ENCODE assay signal across 9 cellular contexts in genomic region chr19:14494451-14494850, GRCh38. TPM values are rescaled to one million over a fixed set of nuclear protein-coding genes. Genes with fewer than 3 reads are reported as not detected.
DNase-seq lines count a peak whose midpoint lies in the region; ATAC-seq and TF ChIP-seq lines count a peak whose summit lies in the region.
"Had no signal": no experiment of that assay in that cellular context is flagged by ENCODE, and none has a peak within 500 bp of the region (broad histone marks: within the 10 kb centered on the region; RNA-seq: fewer than 3 reads in every experiment).

No MANE protein-coding gene starts in this region.

- H3K27me3 Mint-ChIP-seq in activated naive CD4-positive, alpha-beta T cell treated with anti-CD3 and anti-CD28 coated beads, Interleukin-2, amount 50 U/mL, for 24 hours: no peaks in the 10 kb centered on the region

- no peaks in the 10 kb centered on the region for H3K27me3 ChIP-seq in mammary epithelial cell (ENCODE audit: insufficient read depth, low read length)
- H3K27me3 ChIP-seq in mucosa of rectum (ENCODE audit: control insufficient read depth in 2 of 2, insufficient read depth in 2 of 2, low read length in 2 of 2): no peaks in the 10 kb centered on the region
- no peaks in the 10 kb centered on the region for H3K27me3 ChIP-seq in vagina
- H3K27me3 ChIP-seq in right atrium auricular region: no peaks in the 10 kb centered on the region

- ATAC-seq in HG02642 (IDR thresholded peaks at IDR 0.05; ENCODE audit: poor library complexity, unreplicated experiment) (no peak), left lobe of liver (no peak)

- no peaks in the 10 kb centered on the region for H3K9me3 Mint-ChIP-seq in activated naive CD4-positive, alpha-beta T cell treated with anti-CD3 and anti-CD28 coated beads, Interleukin-2, amount 50 U/mL, for 24 hours

- no peak for TF ChIP-seq POLR2A in vagina (IDR thresholded peaks at IDR 0.05)

- in situ Hi-C loops in mammary epithelial cell (cut with MboI; ENCODE audit: low sequenced_read_pairs in 2 of 2): no loop called here

- peaks cover 30% of the 10 kb centered on the region for H3K4me1 Mint-ChIP-seq in activated naive CD4-positive, alpha-beta T cell treated with anti-CD3 and anti-CD28 coated beads, Interleukin-2, amount 50 U/mL, for 24 hours

- H2AFZ ChIP-seq in mammary epithelial cell (ENCODE audit: low read depth, low read length): no peak overlapping the region

- H3K27ac ChIP-seq in mammary epithelial cell (ENCODE audit: insufficient read depth, low read depth, low read length): peak overlapping the region; percentile 54
- peak overlapping the region; percentile 89 to 92 for H3K27ac ChIP-seq in mucosa of rectum (ENCODE audit: low read depth in 2 of 2, low read length in 2 of 2)
- H3K27ac ChIP-seq in vagina: peak overlapping the region; percentile 77
- no peak overlapping the region for H3K27ac ChIP-seq in right atrium auricular region

- no peak for TF ChIP-seq CTCF in mammary epithelial cell (conservative IDR thresholded peaks at IDR 0.05 in 1 of 2, IDR thresholded peaks at IDR 0.05 in 1 of 2; ENCODE audit: extremely low read depth in 1 of 2, insufficient read depth in 1 of 2, low read depth in 1 of 2, low read length in 2 of 2)
- TF ChIP-seq CTCF in vagina (IDR thresholded peaks at IDR 0.05): no peak
- TF ChIP-seq CTCF in right atrium auricular region (IDR thresholded peaks at IDR 0.05): no peak

- peaks cover 52% of the 10 kb centered on the region for H3K79me2 ChIP-seq in mammary epithelial cell (ENCODE audit: insufficient read depth, low read length)

- H4K20me1 ChIP-seq in mammary epithelial cell (ENCODE audit: insufficient read depth, low read length): no peaks in the 10 kb centered on the region

- H3K4me2 ChIP-seq in mammary epithelial cell (ENCODE audit: insufficient read depth, low read depth, low read length): peak overlapping the region; percentile 81

- peaks cover 4% of the 10 kb centered on the region for H3K36me3 Mint-ChIP-seq in activated naive CD4-positive, alpha-beta T cell treated with anti-CD3 and anti-CD28 coated beads, Interleukin-2, amount 50 U/mL, for 24 hours

- intact Hi-C loops in mammary epithelial cell (cut with micrococcal nuclease) (no loop called here), vagina (cut with DNase I) (no loop called here)

- CTCF ChIA-PET in mammary epithelial cell (lab: Charles Lee; ENCODE audit: low non-redundant PET): no interaction called here

- H3K4me1 ChIP-seq in mammary epithelial cell (ENCODE audit: insufficient read depth, low read length): peaks cover 23% of the 10 kb centered on the region
- H3K4me1 ChIP-seq in mucosa of rectum (ENCODE audit: control insufficient read depth in 2 of 2, insufficient read depth in 2 of 2, low read length in 2 of 2): peaks cover 34 to 43% of the 10 kb centered on the region in 2 donors
- peaks cover 54% of the 10 kb centered on the region for H3K4me1 ChIP-seq in vagina
- peaks cover 0 to 31% of the 10 kb centered on the region in 2 donors for H3K4me1 ChIP-seq in right atrium auricular region

- TSS peak; percentile 18 for BruUV-seq in mammary epithelial cell (replicated peaks; lab: Mats Ljungman, UMichigan)

- dilution Hi-C loops in mammary epithelial cell (cut with HindIII; ENCODE audit: low sequenced_read_pairs): loop anchor here (5.0 kb wide), 1 partner anchor 82 kb away; no protein-coding TSS in a partner anchor

- peak overlapping the region; percentile 68 for H3K4me3 Mint-ChIP-seq in activated naive CD4-positive, alpha-beta T cell treated with anti-CD3 and anti-CD28 coated beads, Interleukin-2, amount 50 U/mL, for 24 hours

- peak overlapping the region; percentile 59 for H3K27ac Mint-ChIP-seq in activated naive CD4-positive, alpha-beta T cell treated with anti-CD3 and anti-CD28 coated beads, Interleukin-2, amount 50 U/mL, for 24 hours

- H3K4me3 ChIP-seq in mammary epithelial cell (replicated peaks in 1 of 3; ENCODE audit: insufficient read depth in 1 of 3, low read depth in 2 of 3, low read length in 3 of 3): peak overlapping the region; percentile 89 to 99 (median 96)
- H3K4me3 ChIP-seq in mucosa of rectum (ENCODE audit: low read length in 2 of 2): peak overlapping the region; percentile 80 to 85
- peak overlapping the region; percentile 87 to 88 for H3K4me3 ChIP-seq in vagina
- peak overlapping the region in 1 of 2 donors; percentile 93 for H3K4me3 ChIP-seq in right atrium auricular region

- WGBS in mammary epithelial cell (ENCODE audit: low coverage, missing lambda C conversion rate): 65% methylated on average over 5 of the region's 5 CpGs

- H3K9ac ChIP-seq in mammary epithelial cell (ENCODE audit: insufficient read depth, low read length): peak overlapping the region; percentile 63
- H3K9ac ChIP-seq in mucosa of rectum (ENCODE audit: low read depth in 1 of 2, low read length in 2 of 2): peak overlapping the region; percentile 24 to 74

- H3K9me3 ChIP-seq in mammary epithelial cell (replicated peaks; ENCODE audit: insufficient read depth, low read length): no peaks in the 10 kb centered on the region
- H3K9me3 ChIP-seq in mucosa of rectum (ENCODE audit: control insufficient read depth in 2 of 2, low read length in 2 of 2): no peaks in the 10 kb centered on the region
- no peaks in the 10 kb centered on the region for H3K9me3 ChIP-seq in vagina
- no peaks in the 10 kb centered on the region for H3K9me3 ChIP-seq in right atrium auricular region

- H3K36me3 ChIP-seq in mammary epithelial cell (ENCODE audit: insufficient read depth, low read length) (peaks cover 6% of the 10 kb centered on the region), mucosa of rectum (ENCODE audit: control insufficient read depth in 2 of 2, insufficient read depth in 2 of 2, low read length in 2 of 2) (peaks cover 6 to 8% of the 10 kb centered on the region in 2 donors), vagina (peaks cover 0 to 17% of the 10 kb centered on the region in 2 donors), right atrium auricular region (peaks cover 6% of the 10 kb centered on the region)

- no peak for DNase-seq in activated naive CD4-positive, alpha-beta T cell treated with Interleukin-2 at 50 U/mL for 16 hours
- no peak for DNase-seq in mammary epithelial cell
- DNase-seq in vagina (ENCODE audit: extremely low spot score in 2 of 2): no peak
- DNase-seq in left lobe of liver (ENCODE audit: low spot score): no peak
- no peak for DNase-seq in right atrium auricular region (ENCODE audit: low spot score)
- DNase-seq: activated T-cell treated with anti-CD3 and anti-CD28 coated beads, Interleukin-2, amount 50 U/mL, for 48 hours had no signal

RNA-seq across cellular contexts. Expression of gene GIPC1, which starts 1.5 kb away (rescaled TPM):
- total RNA-seq in mammary epithelial cell (100 to 1,000 TPM; 186 to 190 TPM), vagina (81.0 TPM), left lobe of liver (28.2 TPM), right atrium auricular region (10 to 100 TPM; 49.6 to 58.2 TPM)
- 157 TPM for polyA plus RNA-seq in mammary epithelial cell
- polyA minus RNA-seq in mammary epithelial cell: 60.3 TPM

RNA-seq across cellular contexts. Expression of gene PTGER1, which starts 19.3 kb away (rescaled TPM):
- total RNA-seq in mammary epithelial cell: under 1 TPM; 0.56 to 0.83 TPM
- not detected for polyA plus RNA-seq in mammary epithelial cell
- polyA minus RNA-seq in mammary epithelial cell: not detected
- not detected for total RNA-seq in vagina
- 0.13 TPM for total RNA-seq in left lobe of liver
- not detected for total RNA-seq in right atrium auricular region

RNA-seq across cellular contexts. Expression of gene DNAJB1, which starts 23.7 kb away (rescaled TPM):
- 100 to 1,000 TPM; 133 to 182 TPM for total RNA-seq in mammary epithelial cell
- 176 TPM for polyA plus RNA-seq in mammary epithelial cell
- polyA minus RNA-seq in mammary epithelial cell: 261 TPM
- total RNA-seq in vagina: 164 TPM
- total RNA-seq in left lobe of liver: 70.7 TPM
- total RNA-seq in right atrium auricular region: 10 to 100 TPM; 36.5 to 52.9 TPM

RNA-seq across cellular contexts. Expression of gene TECR, which starts 34.9 kb away (rescaled TPM):
- total RNA-seq in mammary epithelial cell (100 to 1,000 TPM in 1 of 2 donors, 10 to 100 TPM in 1; 68.0 to 168 TPM), vagina (110 TPM), left lobe of liver (101 TPM), right atrium auricular region (10 to 100 TPM; 60.3 to 63.9 TPM)
- polyA plus RNA-seq in mammary epithelial cell: 245 TPM
- 522 TPM for polyA minus RNA-seq in mammary epithelial cell

Comparison
In these comparisons a context has a peak if more than half of its experiments do, and no peak if none do; other contexts are left out.
1. H3K27ac ChIP-seq: peak in mammary epithelial cell (single experiment), mucosa of rectum (2 of 2) and vagina (single experiment); none in right atrium auricular region (0 of 2).